In genomic region chr1:172499636-172500141, GRCh38 we compare ENCODE assay signal across 11 cellular contexts. TPM values are rescaled to one million over a fixed set of nuclear protein-coding genes. Genes with fewer than 3 reads are reported as not detected.
DNase-seq lines count a peak whose midpoint lies in the region; ATAC-seq and TF ChIP-seq lines count a peak whose summit lies in the region.
"Had no signal": no experiment of that assay in that cellular context is flagged by ENCODE, and none has a peak within 500 bp of the region (broad histone marks: within the 10 kb centered on the region; RNA-seq: fewer than 3 reads in every experiment).

No MANE protein-coding gene starts in this region.

- no TSS peak for BruUV-seq in Calu3 (replicated peaks; lab: Mats Ljungman, UMichigan)

- peaks cover 0 to 25% of the 10 kb centered on the region in 2 donors for H3K4me1 ChIP-seq in left lung

- intact Hi-C loops in Calu3 (cut with micrococcal nuclease; ENCODE audit: unreplicated experiment) (loop anchor here (5.0 kb wide), 1 partner anchor 47 kb away; no protein-coding TSS in a partner anchor), left lung (cut with DNase I) (no loop called here)

- peak; percentile 60 for DNase-seq in Calu3
- DNase-seq in HFFc6: peak; percentile 10
- DNase-seq in left lung: peak in 1 of 2 donors; percentile 54
- DNase-seq in NCI-H446 (lab: John Stamatoyannopoulos, UW): no peak
- no peak for DNase-seq in middle frontal gyrus (ENCODE audit: extremely low spot score, low spot score)
- DNase-seq: NCI-H524; stimulated activated naive B cell treated with anti-CD40 and anti-IgM and Interleukin-4, amounts not matched to agents 10 μg/mL and 1 μg/mL and 100 μg/mL, for 72 hours had no signal

- peak overlapping the region; percentile 25 for H3K27ac Mint-ChIP-seq in Calu3 (ENCODE audit: unreplicated experiment)
- H3K27ac Mint-ChIP-seq in HFFc6: no peak overlapping the region
- no peak overlapping the region for H3K27ac Mint-ChIP-seq in activated T-helper 17 cell treated with anti-CD3 and anti-CD28 coated beads, Interleukin-2, amount 50 U/mL, for 72 hours
- H3K27ac Mint-ChIP-seq: stimulated activated naive B cell treated with anti-CD40 and anti-IgM and Interleukin-4, amounts not matched to agents 10 μg/mL and 1 μg/mL and 100 μg/mL, for 72 hours had no signal

- CTCF ChIA-PET in Calu3 (lab: Charles Lee): interaction anchor here (0.7 to 1.7 kb wide), 2 partner anchors 33 to 46 kb away, joined by 3 to 5 read pairs; partner anchors contain the start of gene SUCO

- H3K27me3 Mint-ChIP-seq in Calu3 (ENCODE audit: unreplicated experiment) (no peaks in the 10 kb centered on the region), HFFc6 (ENCODE audit: insufficient read depth) (peaks cover 4% of the 10 kb centered on the region)
- peaks cover 5% of the 10 kb centered on the region for H3K27me3 Mint-ChIP-seq in activated T-helper 17 cell treated with anti-CD3 and anti-CD28 coated beads, Interleukin-2, amount 50 U/mL, for 72 hours
- H3K27me3 Mint-ChIP-seq: stimulated activated naive B cell treated with anti-CD40 and anti-IgM and Interleukin-4, amounts not matched to agents 10 μg/mL and 1 μg/mL and 100 μg/mL, for 72 hours had no signal

- H3K9me3 Mint-ChIP-seq in Calu3 (ENCODE audit: low read depth, unreplicated experiment) (no peaks in the 10 kb centered on the region), HFFc6 (no peaks in the 10 kb centered on the region)
- H3K9me3 Mint-ChIP-seq in activated T-helper 17 cell treated with anti-CD3 and anti-CD28 coated beads, Interleukin-2, amount 50 U/mL, for 72 hours: no peaks in the 10 kb centered on the region
- H3K9me3 Mint-ChIP-seq: stimulated activated naive B cell treated with anti-CD40 and anti-IgM and Interleukin-4, amounts not matched to agents 10 μg/mL and 1 μg/mL and 100 μg/mL, for 72 hours had no signal

- H3K9me3 ChIP-seq in left lung: no peaks in the 10 kb centered on the region

- peak overlapping the region in 1 of 2 donors; percentile 59 for H3K27ac ChIP-seq in left lung

- H3K27me3 ChIP-seq in left lung: no peaks in the 10 kb centered on the region

- TF ChIP-seq CTCF in Calu3 (IDR thresholded peaks at IDR 0.05; ENCODE audit: unreplicated experiment) (no peak), HFFc6 (IDR thresholded peaks at IDR 0.05) (no peak), left lung (IDR thresholded peaks at IDR 0.05) (no peak)

- H3K36me3 ChIP-seq in left lung: no peaks in the 10 kb centered on the region

- H3K4me3 Mint-ChIP-seq in Calu3 (ENCODE audit: low read depth, unreplicated experiment) (no peak overlapping the region), HFFc6 (no peak overlapping the region)
- H3K4me3 Mint-ChIP-seq in activated T-helper 17 cell treated with anti-CD3 and anti-CD28 coated beads, Interleukin-2, amount 50 U/mL, for 72 hours: no peak overlapping the region
- H3K4me3 Mint-ChIP-seq: stimulated activated naive B cell treated with anti-CD40 and anti-IgM and Interleukin-4, amounts not matched to agents 10 μg/mL and 1 μg/mL and 100 μg/mL, for 72 hours had no signal

- no peak overlapping the region for H3K4me3 ChIP-seq in left lung

- H3K4me1 Mint-ChIP-seq in Calu3 (ENCODE audit: low read depth, unreplicated experiment): peaks cover 45% of the 10 kb centered on the region
- H3K4me1 Mint-ChIP-seq in HFFc6 (ENCODE audit: low read depth): peaks cover 40% of the 10 kb centered on the region
- H3K4me1 Mint-ChIP-seq in activated T-helper 17 cell treated with anti-CD3 and anti-CD28 coated beads, Interleukin-2, amount 50 U/mL, for 72 hours: no peaks in the 10 kb centered on the region
- H3K4me1 Mint-ChIP-seq: stimulated activated naive B cell treated with anti-CD40 and anti-IgM and Interleukin-4, amounts not matched to agents 10 μg/mL and 1 μg/mL and 100 μg/mL, for 72 hours had no signal

- H3K36me3 Mint-ChIP-seq in Calu3 (ENCODE audit: insufficient read depth, unreplicated experiment) (no peaks in the 10 kb centered on the region), HFFc6 (ENCODE audit: low read depth) (no peaks in the 10 kb centered on the region)
- no peaks in the 10 kb centered on the region for H3K36me3 Mint-ChIP-seq in activated T-helper 17 cell treated with anti-CD3 and anti-CD28 coated beads, Interleukin-2, amount 50 U/mL, for 72 hours (ENCODE audit: low read depth)
- H3K36me3 Mint-ChIP-seq: stimulated activated naive B cell treated with anti-CD40 and anti-IgM and Interleukin-4, amounts not matched to agents 10 μg/mL and 1 μg/mL and 100 μg/mL, for 72 hours had no signal

- ATAC-seq in activated T-helper 17 cell treated with anti-CD3 and anti-CD28 coated beads, Interleukin-2, amount 50 U/mL, for 72 hours (replicated peaks): peak; percentile 58
- ATAC-seq in left lung: peak; percentile 86
- ATAC-seq in GM18519 (IDR thresholded peaks at IDR 0.05; ENCODE audit: low FRiP score, unreplicated experiment): no peak
- ATAC-seq in GM21723 (IDR thresholded peaks at IDR 0.05; ENCODE audit: unreplicated experiment): no peak
- ATAC-seq: sciatic nerve had no signal

RNA-seq across cellular contexts. Expression of gene SUCO, which starts 33.3 kb away (rescaled TPM):
- total RNA-seq in Calu3 (2022) (65.3 and 84.6 TPM in 2 replicates), left lung (10 to 100 TPM; 30.3 to 37.2 TPM)
- total RNA-seq in HFFc6 (2021; fragmentation: NEBNext Ultra II Directional; extraction: Animal tissue kit (Norgen Biotek cat#: 25700)): 10 to 100 TPM; 33.9 to 45.2 (median 37.1) TPM
- total RNA-seq in activated T-helper 17 cell treated with anti-CD3 and anti-CD28 coated beads, Interleukin-2, amount 50 U/mL, for 72 hours: 10 to 100 TPM; 21.0 to 34.5 TPM

RNA-seq across cellular contexts. Expression of gene PIGC, which starts 55.8 kb away (rescaled TPM):
- total RNA-seq in Calu3 (2022) (29.2 TPM in 2 replicates), left lung (10 to 100 TPM; 22.3 to 22.9 TPM)
- total RNA-seq in HFFc6 (2021; fragmentation: NEBNext Ultra II Directional; extraction: Animal tissue kit (Norgen Biotek cat#: 25700)): 10 to 100 TPM; 14.2 to 17.1 (median 15.3) TPM
- 10 to 100 TPM; 11.3 to 13.3 TPM for total RNA-seq in activated T-helper 17 cell treated with anti-CD3 and anti-CD28 coated beads, Interleukin-2, amount 50 U/mL, for 72 hours

Comparison
In these comparisons a context has a peak if more than half of its experiments do, and no peak if none do; other contexts are left out.
1. DNase-seq: peak in Calu3 (single experiment) and HFFc6 (single experiment); none in NCI-H446 (0 of 2) and middle frontal gyrus (single experiment).
2. ATAC-seq: peak in activated T-helper 17 cell treated with anti-CD3 and anti-CD28 coated beads, Interleukin-2, amount 50 U/mL, for 72 hours (single experiment) and left lung (single experiment); none in GM18519 (single experiment) and GM21723 (single experiment).